In genomic region chr17:76119409-76120371, GRCh38 we compare ENCODE assay signal across 1 cellular context.
TF ChIP-seq lines count a peak whose summit lies in the region.

No MANE protein-coding gene starts in this region.

TF ChIP-seq in HepG2, 621 proteins besides CTCF, POLR2A, EP300 and RAD21 (continued from another document and continues in another):
- no peak for TF ChIP-seq IRF9 (CRISPR knock-in tag; IDR thresholded peaks at IDR 0.05; ENCODE audit: borderline replicate concordance)
- 0 out of 2 replicates have a peak, but pooled peaks have one; percentile 29 for TF ChIP-seq ZNF547 (CRISPR knock-in tag; IDR thresholded peaks at IDR 0.05)
- TF ChIP-seq HMGA1 (CRISPR knock-in tag; conservative IDR thresholded peaks at IDR 0.05): no peak
- no peak for TF ChIP-seq ZKSCAN1 (IDR thresholded peaks at IDR 0.05; ENCODE audit: low read length)
- TF ChIP-seq NR3C1 (CRISPR knock-in tag; IDR thresholded peaks at IDR 0.05): no peak
- no peak for TF ChIP-seq ZKSCAN8 (CRISPR knock-in tag; IDR thresholded peaks at IDR 0.05; ENCODE audit: borderline replicate concordance)
- 0 out of 2 replicates have a peak, but pooled peaks have one; percentile 52 for TF ChIP-seq ZNF224 (CRISPR knock-in tag; IDR thresholded peaks at IDR 0.05)
- TF ChIP-seq RBAK (CRISPR knock-in tag; IDR thresholded peaks at IDR 0.05): no peak
- TF ChIP-seq HDAC1 (CRISPR knock-in tag; IDR thresholded peaks at IDR 0.05): peak; percentile 95
- peak; percentile 77 for TF ChIP-seq ZBTB7B (CRISPR knock-in tag; IDR thresholded peaks at IDR 0.05)
- TF ChIP-seq RERE (CRISPR knock-in tag; IDR thresholded peaks at IDR 0.05; ENCODE audit: low read depth): no peak
- peak; percentile 84; the same call in 1 of the 2 replicates for TF ChIP-seq ZNF850 (CRISPR knock-in tag; conservative IDR thresholded peaks at IDR 0.05)
- no peak for TF ChIP-seq PRDM15 (CRISPR knock-in tag; IDR thresholded peaks at IDR 0.05)
- no peak for TF ChIP-seq ZBTB46 (CRISPR knock-in tag; IDR thresholded peaks at IDR 0.05; ENCODE audit: borderline replicate concordance)
- no peak for TF ChIP-seq U2AF2 (IDR thresholded peaks at IDR 0.05; ENCODE audit: low read depth, low read length)
- TF ChIP-seq JDP2 (CRISPR knock-in tag; IDR thresholded peaks at IDR 0.05; ENCODE audit: borderline replicate concordance): no peak
- no peak for TF ChIP-seq RARG (CRISPR knock-in tag; IDR thresholded peaks at IDR 0.05; ENCODE audit: low read depth)
- TF ChIP-seq ZZZ3 (CRISPR knock-in tag; IDR thresholded peaks at IDR 0.05; ENCODE audit: borderline replicate concordance): 0 out of 2 replicates have a peak, but pooled peaks have one; percentile 9
- TF ChIP-seq ELF3 (CRISPR knock-in tag; IDR thresholded peaks at IDR 0.05): peak; percentile 38; the same call in 1 of the 2 replicates
- no peak for TF ChIP-seq ATF6 (CRISPR knock-in tag; conservative IDR thresholded peaks at IDR 0.05)
- no peak for TF ChIP-seq TOE1 (CRISPR knock-in tag; IDR thresholded peaks at IDR 0.05)
- no peak for TF ChIP-seq FOXP1 (IDR thresholded peaks at IDR 0.05)
- TF ChIP-seq FOXP1 (CRISPR knock-in tag; IDR thresholded peaks at IDR 0.05): peak; percentile 84
- no peak for TF ChIP-seq ZSCAN21 (CRISPR knock-in tag; IDR thresholded peaks at IDR 0.05; ENCODE audit: borderline replicate concordance)
- no peak for TF ChIP-seq MATR3 (CRISPR knock-in tag; IDR thresholded peaks at IDR 0.05)
- TF ChIP-seq ZNF326 (CRISPR knock-in tag; IDR thresholded peaks at IDR 0.05; ENCODE audit: borderline replicate concordance): no peak
- TF ChIP-seq CC2D1A (CRISPR knock-in tag; IDR thresholded peaks at IDR 0.05): no peak
- TF ChIP-seq HNF1A (IDR thresholded peaks at IDR 0.05; ENCODE audit: low read depth): peak; percentile 35; the same call in 1 of the 2 replicates
- no peak; the same call in 1 of the 2 replicates for TF ChIP-seq HNF1A (CRISPR knock-in tag; IDR thresholded peaks at IDR 0.05; ENCODE audit: borderline replicate concordance)
- no peak for TF ChIP-seq ZNF713 (CRISPR knock-in tag; IDR thresholded peaks at IDR 0.05)
- no peak for TF ChIP-seq ZNF30 (CRISPR knock-in tag; IDR thresholded peaks at IDR 0.05)
- TF ChIP-seq ZNF788 (CRISPR knock-in tag; IDR thresholded peaks at IDR 0.05; ENCODE audit: borderline replicate concordance): peak; percentile 73; the same call in 1 of the 2 replicates
- no peak for TF ChIP-seq ZNF451 (CRISPR knock-in tag; IDR thresholded peaks at IDR 0.05)
- no peak; the same call in 1 of the 2 replicates for TF ChIP-seq FOXJ3 (CRISPR knock-in tag; IDR thresholded peaks at IDR 0.05; ENCODE audit: borderline replicate concordance)
- no peak for TF ChIP-seq ZNF737 (CRISPR knock-in tag; IDR thresholded peaks at IDR 0.05; ENCODE audit: borderline replicate concordance)
- TF ChIP-seq POLR2AphosphoS2 (IDR thresholded peaks at IDR 0.05; ENCODE audit: low read depth, low read length): no peak
- no peak for TF ChIP-seq AKNA (CRISPR knock-in tag; IDR thresholded peaks at IDR 0.05; ENCODE audit: borderline replicate concordance)
